ENCODE assay signal across 8 cellular contexts in genomic region chr3:184155644-184156521, GRCh38. TPM values are rescaled to one million over a fixed set of nuclear protein-coding genes. Genes with fewer than 3 reads are reported as not detected.
DNase-seq lines count a peak whose midpoint lies in the region; ATAC-seq and TF ChIP-seq lines count a peak whose summit lies in the region.

No MANE protein-coding gene starts in this region.

- intact Hi-C loops in spleen (cut with DNase I; ENCODE audit: low total_unique reads): loop anchor here (10.0 kb wide), 1 partner anchor 89 kb away; the partner anchor contains the start of genes ALG3 and EEF1AKMT4

- 0 to 2% (median 1%) methylated on average over 36 to 47 of the region's 47 CpGs for WGBS in spleen, 5 donors

- TF ChIP-seq CTCF in astrocyte of the spinal cord (IDR thresholded peaks at IDR 0.05; ENCODE audit: low read depth, low read length) (no peak), spleen (IDR thresholded peaks at IDR 0.05 in 8 of 11, conservative IDR thresholded peaks at IDR 0.05 in 3 of 11) (no peak)

- H3K4me1 ChIP-seq in iPS-20b (ENCODE audit: insufficient read depth, low read length) (0 out of 2 replicates have a peak, but pooled peaks cover 2% of the 10 kb centered on the region), spleen (peaks cover 19 to 63% (median 59%) of the 10 kb centered on the region in 6 donors)

- peak; percentile 35 for DNase-seq in ACHN
- peak; percentile 20 for DNase-seq in SW480 (ENCODE audit: low spot score)
- peak; percentile 42 for DNase-seq in astrocyte of the spinal cord (ENCODE audit: low read depth, low spot score)
- DNase-seq in spleen: peak; percentile 90
- no peak for DNase-seq in SHP77 treated with DMSO at 0.1 percent for 48 hours (lab: John Stamatoyannopoulos, UW)

- H3K9ac ChIP-seq in iPS-20b (ENCODE audit: low read depth, low read length): peak overlapping the region; percentile 95

- H3K9me3 ChIP-seq in iPS-20b (ENCODE audit: insufficient read depth, low read depth, low read length): no peaks in the 10 kb centered on the region
- H3K9me3 ChIP-seq in spleen: no peaks in the 10 kb centered on the region

- H3K27me3 ChIP-seq in iPS-20b (ENCODE audit: insufficient read depth, low read length) (no peaks in the 10 kb centered on the region), spleen (replicated peaks in 1 of 7) (no peaks in the 10 kb centered on the region)

- in situ Hi-C loops in ACHN (cut with HindIII; ENCODE audit: low pct_ligation_motif_present, low pct_unique_long_range_greater_than_20kb, low sequenced_read_pairs): no loop called here
- in situ Hi-C loops in astrocyte of the spinal cord (cut with HindIII; ENCODE audit: low sequenced_read_pairs): no loop called here

- ATAC-seq in GM18873 (IDR thresholded peaks at IDR 0.05; ENCODE audit: low FRiP score, unreplicated experiment) (peak; percentile 10), HG03108 (IDR thresholded peaks at IDR 0.05; ENCODE audit: unreplicated experiment) (peak; percentile 9)

- TF ChIP-seq POLR2A in spleen (IDR thresholded peaks at IDR 0.05): no peak

- peak overlapping the region; percentile 98 for H3K4me3 ChIP-seq in astrocyte of the spinal cord (ENCODE audit: low read depth, low read length)
- H3K4me3 ChIP-seq in iPS-20b (ENCODE audit: low read length): peak overlapping the region; percentile 98
- H3K4me3 ChIP-seq in spleen: peak overlapping the region; percentile 44 to 94 (median 78)

- H3K27ac ChIP-seq in iPS-20b (ENCODE audit: low read length) (peak overlapping the region; percentile 54), spleen (peak overlapping the region; percentile 2 to 90 (median 85))

- H3K36me3 ChIP-seq in iPS-20b (ENCODE audit: insufficient read depth, low read depth, low read length): no peaks in the 10 kb centered on the region
- no peaks in the 10 kb centered on the region for H3K36me3 ChIP-seq in spleen

RNA-seq across cellular contexts. Expression of gene DVL3, which starts 0.7 kb away (rescaled TPM):
- 10 to 100 TPM; 40.3 to 67.3 (median 54.2) TPM for total RNA-seq in spleen
- polyA plus RNA-seq in spleen: 10 to 100 TPM; 12.3 to 28.2 (median 15.8) TPM

RNA-seq across cellular contexts. Expression of gene AP2M1, which starts 18.8 kb away (rescaled TPM):
- 100 to 1,000 TPM; 192 to 254 (median 204) TPM for total RNA-seq in spleen
- polyA plus RNA-seq in spleen: 100 to 1,000 TPM in 2 of 3 donors, 10 to 100 TPM in 1; 98.7 to 155 (median 137) TPM

RNA-seq across cellular contexts. Expression of gene EIF2B5, which starts 20.7 kb away (rescaled TPM):
- total RNA-seq in spleen: 10 to 100 TPM; 40.4 to 50.7 (median 46.3) TPM
- polyA plus RNA-seq in spleen: 10 to 100 TPM; 40.4 to 55.7 (median 52.8) TPM

RNA-seq across cellular contexts. Expression of gene ABCF3, which starts 30.1 kb away (rescaled TPM):
- total RNA-seq in spleen: 10 to 100 TPM; 46.4 to 90.7 (median 69.8) TPM
- 10 to 100 TPM; 35.3 to 67.3 (median 61.2) TPM for polyA plus RNA-seq in spleen

RNA-seq across cellular contexts. Expression of gene HTR3E, which starts 59.0 kb away (rescaled TPM):
- not detected for total RNA-seq in spleen
- not detected for polyA plus RNA-seq in spleen
